ENCODE assay signal across 8 cellular contexts in the genomic region with DNA sequence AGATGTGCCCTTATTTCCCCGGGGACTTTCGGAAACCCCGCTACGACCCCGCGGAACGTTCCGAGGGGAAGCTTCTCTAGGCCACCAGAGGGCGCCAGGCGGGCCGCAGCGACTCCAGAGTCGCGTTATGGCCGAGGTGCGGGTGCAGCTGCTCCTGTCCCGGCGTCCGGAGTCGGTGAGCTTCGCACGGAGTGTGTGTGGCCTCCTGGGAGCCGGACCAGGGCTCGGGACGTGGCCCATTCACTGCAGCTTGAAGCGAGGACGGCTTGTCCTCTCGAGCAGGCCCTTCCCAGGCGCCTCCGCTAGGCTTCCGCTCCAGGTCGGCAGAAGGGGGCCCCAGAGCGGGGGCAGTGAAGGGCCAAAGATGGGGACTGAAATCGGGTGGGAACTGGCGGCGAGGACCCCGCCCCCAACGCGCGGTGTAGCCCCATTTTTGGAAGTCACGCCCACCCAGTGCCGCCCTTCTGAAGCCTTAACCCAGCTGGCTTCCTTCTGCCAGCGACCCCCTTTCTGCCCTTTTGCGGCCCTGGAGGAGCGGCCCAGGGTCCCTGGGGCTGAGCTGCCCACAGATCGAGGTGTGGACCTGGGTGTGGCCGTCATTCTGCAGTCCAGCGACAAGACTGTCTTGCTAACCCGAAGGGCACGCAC. TPM values are rescaled to one million over a fixed set of nuclear protein-coding genes. Genes with fewer than 3 reads are reported as not detected.
DNase-seq lines count a peak whose midpoint lies in the region; ATAC-seq and TF ChIP-seq lines count a peak whose summit lies in the region.

A gene with protein sequence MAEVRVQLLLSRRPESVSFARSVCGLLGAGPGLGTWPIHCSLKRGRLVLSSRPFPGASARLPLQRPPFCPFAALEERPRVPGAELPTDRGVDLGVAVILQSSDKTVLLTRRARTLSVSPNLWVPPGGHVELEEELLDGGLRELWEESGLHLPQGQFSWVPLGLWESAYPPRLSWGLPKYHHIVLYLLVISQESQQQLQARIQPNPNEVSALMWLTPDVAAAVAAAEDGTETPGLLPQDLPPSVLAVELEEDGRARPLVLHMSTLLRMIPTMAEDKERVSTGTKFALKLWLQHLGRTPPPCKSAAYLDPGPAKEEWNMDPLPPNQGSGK (plus strand): TSS at position 117 of the 648 bp plus-strand sequence. CDS start 11 bp downstream, at position 128.

- peak within 1 kb of the TSS; percentile 56 for H3K27ac Mint-ChIP-seq in T-helper 1 cell treated with Interleukin-12 subunit alpha and Interleukin-12 subunit beta and Interleukin-4 antibody, amounts not matched to agents 30 μg/mL and 1 μg/mL, for 36 hours

- no peak within 1 kb of the TSS for H3K4me3 Mint-ChIP-seq in T-helper 1 cell treated with Interleukin-12 subunit alpha and Interleukin-12 subunit beta and Interleukin-4 antibody, amounts not matched to agents 30 μg/mL and 1 μg/mL, for 36 hours

- H3K27me3 ChIP-seq in HCT116 (ENCODE audit: insufficient read depth, low read length), result no peaks in the 10 kb centered on the region
- H3K27me3 ChIP-seq in hepatocyte, result no peaks in the 10 kb centered on the region

- no peaks in the 10 kb centered on the region for H3K79me2 ChIP-seq in HCT116 (ENCODE audit: insufficient read depth, low read length)
- no peaks in the 10 kb centered on the region for H3K79me2 ChIP-seq in hepatocyte

- DNase-seq in HCT116 (ENCODE audit: low read depth, low spot score) (peak; percentile 26), NAMALWA (ENCODE audit: low spot score) (peak; percentile 94), amygdala (lab: John Stamatoyannopoulos, UW) (peak in 52 of 56 donors; percentile 11 to 78 (median 47)), hepatocyte (ENCODE audit: low spot score) (peak; percentile 90), sciatic nerve (ENCODE audit: low spot score) (peak; percentile 89)

- no peaks in the 10 kb centered on the region for H3K9me3 Mint-ChIP-seq in T-helper 1 cell treated with Interleukin-12 subunit alpha and Interleukin-12 subunit beta and Interleukin-4 antibody, amounts not matched to agents 30 μg/mL and 1 μg/mL, for 36 hours

- no peaks in the 10 kb centered on the region for H3K27me3 Mint-ChIP-seq in T-helper 1 cell treated with Interleukin-12 subunit alpha and Interleukin-12 subunit beta and Interleukin-4 antibody, amounts not matched to agents 30 μg/mL and 1 μg/mL, for 36 hours (ENCODE audit: low read depth)

- POLR2A ChIA-PET in HCT116 (lab: Charles Lee), result interaction anchor here (0.6 to 3.7 kb wide), 4 partner anchors 9 to 112 kb away, joined by 3 to 17 read pairs (median 6); a partner anchor contains a TSS

- peaks cover 4 to 14% of the 10 kb centered on the region in 2 experiments for H3K4me1 ChIP-seq in HCT116 (ENCODE audit: control insufficient read depth in 1 of 2, insufficient read depth in 2 of 2, low read length in 2 of 2)
- peaks cover 5% of the 10 kb centered on the region for H3K4me1 ChIP-seq in hepatocyte (ENCODE audit: insufficient read depth)

- peak within 1 kb of the TSS; percentile 35; the same call in 1 of the 2 replicates for H3K9ac ChIP-seq in HCT116 (ENCODE audit: low read length)

- H3K9me3 ChIP-seq in HCT116 (ENCODE audit: control insufficient read depth in 1 of 2, insufficient read depth in 1 of 2, low read depth in 1 of 2, low read length in 2 of 2) (no peaks in the 10 kb centered on the region), hepatocyte (ENCODE audit: low read depth) (no peaks in the 10 kb centered on the region)

- peaks cover 5% of the 10 kb centered on the region for H3K4me1 Mint-ChIP-seq in T-helper 1 cell treated with Interleukin-12 subunit alpha and Interleukin-12 subunit beta and Interleukin-4 antibody, amounts not matched to agents 30 μg/mL and 1 μg/mL, for 36 hours (ENCODE audit: low read depth)

- H3K4me3 ChIP-seq in GM08714 (ENCODE audit: low read length), result peak within 1 kb of the TSS; percentile 58; the same call in 1 of the 2 replicates
- peak within 1 kb of the TSS; percentile 38 to 49 for H3K4me3 ChIP-seq in HCT116 (replicated peaks in 1 of 2; ENCODE audit: low read depth in 1 of 2, low read length in 2 of 2)
- H3K4me3 ChIP-seq in hepatocyte, result peak within 1 kb of the TSS; percentile 65

- no peaks in the 10 kb centered on the region for H3K9me2 ChIP-seq in HCT116 (ENCODE audit: insufficient read depth)
- no peaks in the 10 kb centered on the region for H3K9me2 ChIP-seq in hepatocyte (replicated peaks; ENCODE audit: insufficient read depth)

- RAD21 ChIA-PET in HCT116 (lab: Charles Lee; ENCODE audit: low non-redundant PET in 1 of 2, low total read pairs in 2 of 2, uncharacterized antibody in 2 of 2, unreplicated experiment in 2 of 2), result interaction anchor here (0.5 to 1.1 kb wide), 3 partner anchors 13 to 82 kb away, joined by 3 to 4 read pairs (median 3); a partner anchor contains a TSS

- ATAC-seq in HCT116 (peak; percentile 88), sciatic nerve (peak; percentile 88), HG03469 (IDR thresholded peaks at IDR 0.05; ENCODE audit: unreplicated experiment) (no peak)

- H3K36me3 ChIP-seq in HCT116 (ENCODE audit: control insufficient read depth in 1 of 2, insufficient read depth in 2 of 2, low read length in 2 of 2) (peaks cover 34% of the 10 kb centered on the region in 2 experiments), hepatocyte (replicated peaks; ENCODE audit: insufficient read depth, low read depth) (no peaks in the 10 kb centered on the region)

- TF ChIP-seq CTCF in HCT116 (IDR thresholded peaks at IDR 0.05 in 2 of 3, conservative IDR thresholded peaks at IDR 0.05 in 1 of 3; ENCODE audit: borderline replicate concordance in 1 of 3, insufficient read depth in 1 of 3, low read depth in 2 of 3, low read length in 2 of 3), result peak; percentile 73 to 96 (median 96); a peak in 5 of 6 replicates
- peak; percentile 96 for TF ChIP-seq CTCF in hepatocyte (IDR thresholded peaks at IDR 0.05; ENCODE audit: poor library complexity)

- H4K20me1 ChIP-seq in HCT116 (ENCODE audit: insufficient read depth) (no peaks in the 10 kb centered on the region), hepatocyte (ENCODE audit: insufficient read depth, poor library complexity, severe bottlenecking) (no peaks in the 10 kb centered on the region)

- BruUV-seq in HCT116 (replicated peaks; lab: Mats Ljungman, UMichigan), result no TSS peak

- H3K27ac ChIP-seq in HCT116 (ENCODE audit: low read depth, low read length), result peak within 1 kb of the TSS; percentile 8; the same call in 1 of the 2 replicates
- peak within 1 kb of the TSS; percentile 60 for H3K27ac ChIP-seq in hepatocyte

- WGBS in hepatocyte (ENCODE audit: low lambda C conversion rate, missing lambda C conversion rate), result 3% methylated on average over 50 of the region's 50 CpGs

- H2AFZ ChIP-seq in HCT116 (ENCODE audit: low read depth, low read length, poor library complexity, severe bottlenecking) (no peak within 1 kb of the TSS), hepatocyte (peak within 1 kb of the TSS; percentile 90)

- TF ChIP-seq RAD21 in HCT116 (IDR thresholded peaks at IDR 0.05; ENCODE audit: low read depth), result peak; percentile 67

- H3K4me2 ChIP-seq in HCT116 (ENCODE audit: low read length), result peak within 1 kb of the TSS; percentile 81
- H3K4me2 ChIP-seq in hepatocyte, result peak within 1 kb of the TSS; percentile 95

- H3K36me3 Mint-ChIP-seq in T-helper 1 cell treated with Interleukin-12 subunit alpha and Interleukin-12 subunit beta and Interleukin-4 antibody, amounts not matched to agents 30 μg/mL and 1 μg/mL, for 36 hours (ENCODE audit: low read depth), result peaks cover 23% of the 10 kb centered on the region

- TF ChIP-seq POLR2A in HCT116 (IDR thresholded peaks at IDR 0.05; ENCODE audit: borderline replicate concordance, extremely low read depth, insufficient read depth, insufficient read length), result no peak

- CTCF ChIA-PET in HCT116 (lab: Charles Lee), result interaction anchor here (0.6 to 7.6 kb wide), 18 partner anchors 9 to 190 kb away, joined by 3 to 87 read pairs (median 4); a partner anchor contains a TSS

- intact Hi-C loops in HCT116 (cut with micrococcal nuclease) (loop anchor here (1.0 to 5.0 kb wide), 2 partner anchors 62 to 169 kb away; no protein-coding TSS in a partner anchor), sciatic nerve (cut with DNase I) (no loop called here)

TF ChIP-seq in HCT116, 20 proteins besides CTCF, POLR2A, EP300 and RAD21:
- TF ChIP-seq CBX3 (IDR thresholded peaks at IDR 0.05; ENCODE audit: low read depth), result 0 out of 2 replicates have a peak, but pooled peaks have one; percentile 35
- TF ChIP-seq YY1 (IDR thresholded peaks at IDR 0.05; ENCODE audit: extremely low read depth, insufficient replicate concordance, low read depth, low read length), result peak; percentile 61
- TF ChIP-seq POLR2AphosphoS5 (IDR thresholded peaks at IDR 0.05; ENCODE audit: low read depth, low read length), result peak; percentile 46
- TF ChIP-seq ZFX (IDR thresholded peaks at IDR 0.05), result peak; percentile 45; the same call in 1 of the 2 replicates
- no peak for TF ChIP-seq SIN3A (IDR thresholded peaks at IDR 0.05; ENCODE audit: low read depth)

RNA-seq across cellular contexts. Expression of the gene that starts here (rescaled TPM):
- 1.8 TPM for total RNA-seq in HCT116 (2021; ENCODE audit: unreplicated experiment)
- 1.3 and 1.7 TPM in 2 replicates for polyA plus RNA-seq in HCT116 (2012)
- total RNA-seq in hepatocyte, result 4.9 and 5.2 TPM in 2 replicates
- polyA plus RNA-seq in hepatocyte, result 1.3 and 2.7 TPM in 2 replicates
- 3.9 TPM for total RNA-seq in sciatic nerve

Comparison
In these comparisons a context has a peak if more than half of its experiments do, and no peak if none do; other contexts are left out.
1. DNase-seq: peak in every context shown above with its lines; median percentile 94 in NAMALWA; 90 in hepatocyte; 89 in sciatic nerve; 47 in amygdala; 26 in HCT116.